8 cellular contexts compared by ENCODE assay signal in genomic region chr11:46345881-46346484, GRCh38. TPM values are rescaled to one million over a fixed set of nuclear protein-coding genes. Genes with fewer than 3 reads are reported as not detected.
DNase-seq lines count a peak whose midpoint lies in the region; ATAC-seq and TF ChIP-seq lines count a peak whose summit lies in the region.

No MANE protein-coding gene starts in this region.

- ATAC-seq in WTC11, result no peak
- no peak for ATAC-seq in stimulated activated naive B cell treated with anti-CD40 and anti-IgM and Interleukin-4, amounts not matched to agents 10 μg/mL and 1 μg/mL and 100 μg/mL, for 72 hours (replicated peaks)
- ATAC-seq in HG03175 (IDR thresholded peaks at IDR 0.05; ENCODE audit: unreplicated experiment), result no peak
- no peak for ATAC-seq in GM21529 (IDR thresholded peaks at IDR 0.05; ENCODE audit: unreplicated experiment)

- H3K4me3 ChIP-seq in HUES64 (ENCODE audit: low read length) (peak overlapping the region; percentile 18; the same call in 1 of the 2 replicates), right atrium auricular region (peak overlapping the region; percentile 33 to 45)

- H3K36me3 Mint-ChIP-seq in WTC11, result no peaks in the 10 kb centered on the region
- no peaks in the 10 kb centered on the region for H3K36me3 Mint-ChIP-seq in stimulated activated naive B cell treated with anti-CD40 and anti-IgM and Interleukin-4, amounts not matched to agents 10 μg/mL and 1 μg/mL and 100 μg/mL, for 72 hours

- no peaks in the 10 kb centered on the region for H3K9me3 Mint-ChIP-seq in WTC11
- H3K9me3 Mint-ChIP-seq in stimulated activated naive B cell treated with anti-CD40 and anti-IgM and Interleukin-4, amounts not matched to agents 10 μg/mL and 1 μg/mL and 100 μg/mL, for 72 hours, result no peaks in the 10 kb centered on the region

- H3K27ac ChIP-seq in HUES64 (ENCODE audit: low read depth, low read length) (no peak overlapping the region), right atrium auricular region (peak overlapping the region; percentile 61 to 77)

- H3K4me3 Mint-ChIP-seq in WTC11, result peak overlapping the region; percentile 63
- H3K4me3 Mint-ChIP-seq in stimulated activated naive B cell treated with anti-CD40 and anti-IgM and Interleukin-4, amounts not matched to agents 10 μg/mL and 1 μg/mL and 100 μg/mL, for 72 hours, result peak overlapping the region; percentile 78 to 84

- H3K27me3 Mint-ChIP-seq in WTC11 (ENCODE audit: low read depth), result peaks cover 11% of the 10 kb centered on the region
- peaks cover 6 to 10% of the 10 kb centered on the region in 2 donors for H3K27me3 Mint-ChIP-seq in stimulated activated naive B cell treated with anti-CD40 and anti-IgM and Interleukin-4, amounts not matched to agents 10 μg/mL and 1 μg/mL and 100 μg/mL, for 72 hours

- CTCF ChIA-PET in WTC11 (lab: Charles Lee), result interaction anchor here (0.8 to 3.6 kb wide), 19 partner anchors 10 to 123 kb away, joined by 3 to 31 read pairs (median 8); partner anchors contain the start of genes CHRM4 and CREB3L1

- H3K9ac ChIP-seq in HUES64 (ENCODE audit: low read depth, low read length), result no peak overlapping the region

- TF ChIP-seq CTCF in WTC11 (IDR thresholded peaks at IDR 0.05) (no peak), right atrium auricular region (IDR thresholded peaks at IDR 0.05) (no peak)

- POLR2A ChIA-PET in WTC11 (lab: Charles Lee), result interaction anchor here (0.5 to 2.7 kb wide), 8 partner anchors 12 to 1512 kb away, joined by 3 to 6 read pairs (median 3); partner anchors contain the start of gene CHRM4

- H3K9me3 ChIP-seq in HUES64 (ENCODE audit: insufficient read depth, low read depth, low read length), result no peaks in the 10 kb centered on the region
- H3K9me3 ChIP-seq in right atrium auricular region, result no peaks in the 10 kb centered on the region

- 88% methylated on average over 10 of the region's 10 CpGs for WGBS in HUES64

- H3K27ac Mint-ChIP-seq in WTC11, result no peak overlapping the region
- no peak overlapping the region for H3K27ac Mint-ChIP-seq in stimulated activated naive B cell treated with anti-CD40 and anti-IgM and Interleukin-4, amounts not matched to agents 10 μg/mL and 1 μg/mL and 100 μg/mL, for 72 hours

- H3K4me1 ChIP-seq in HUES64 (ENCODE audit: insufficient read depth, low read length) (peaks cover 66% of the 10 kb centered on the region), right atrium auricular region (peaks cover 0 to 85% of the 10 kb centered on the region in 2 donors)

- DNase-seq in WTC11 (ENCODE audit: low spot score) (no peak), right atrium auricular region (ENCODE audit: low spot score) (no peak), NCI-H446 (lab: John Stamatoyannopoulos, UW) (no peak), NCI-H2171 (lab: John Stamatoyannopoulos, UW) (no peak)
- DNase-seq in stimulated activated naive B cell treated with anti-CD40 and anti-IgM and Interleukin-4, amounts not matched to agents 10 μg/mL and 1 μg/mL and 100 μg/mL, for 72 hours, result no peak

- peaks cover 15% of the 10 kb centered on the region; the same call in 1 of the 2 replicates for H3K27me3 ChIP-seq in HUES64 (ENCODE audit: insufficient read depth, low read length)
- H3K27me3 ChIP-seq in right atrium auricular region, result no peaks in the 10 kb centered on the region

- H3K36me3 ChIP-seq in HUES64 (ENCODE audit: insufficient read depth, low read length), result peaks cover 6% of the 10 kb centered on the region; the same call in 1 of the 2 replicates
- H3K36me3 ChIP-seq in right atrium auricular region, result no peaks in the 10 kb centered on the region

- peaks cover 86% of the 10 kb centered on the region for H3K4me1 Mint-ChIP-seq in WTC11
- H3K4me1 Mint-ChIP-seq in stimulated activated naive B cell treated with anti-CD40 and anti-IgM and Interleukin-4, amounts not matched to agents 10 μg/mL and 1 μg/mL and 100 μg/mL, for 72 hours, result peaks cover 33 to 43% of the 10 kb centered on the region in 2 donors

TF ChIP-seq in WTC11, 78 proteins besides CTCF, POLR2A, EP300 and RAD21 (continues in another document):
- TF ChIP-seq FOXJ3 (CRISPR knock-in tag; IDR thresholded peaks at IDR 0.05; ENCODE audit: borderline replicate concordance) (no peak), PREB (CRISPR knock-in tag; IDR thresholded peaks at IDR 0.05; ENCODE audit: borderline replicate concordance) (no peak)
- TF ChIP-seq, protein P1, sequence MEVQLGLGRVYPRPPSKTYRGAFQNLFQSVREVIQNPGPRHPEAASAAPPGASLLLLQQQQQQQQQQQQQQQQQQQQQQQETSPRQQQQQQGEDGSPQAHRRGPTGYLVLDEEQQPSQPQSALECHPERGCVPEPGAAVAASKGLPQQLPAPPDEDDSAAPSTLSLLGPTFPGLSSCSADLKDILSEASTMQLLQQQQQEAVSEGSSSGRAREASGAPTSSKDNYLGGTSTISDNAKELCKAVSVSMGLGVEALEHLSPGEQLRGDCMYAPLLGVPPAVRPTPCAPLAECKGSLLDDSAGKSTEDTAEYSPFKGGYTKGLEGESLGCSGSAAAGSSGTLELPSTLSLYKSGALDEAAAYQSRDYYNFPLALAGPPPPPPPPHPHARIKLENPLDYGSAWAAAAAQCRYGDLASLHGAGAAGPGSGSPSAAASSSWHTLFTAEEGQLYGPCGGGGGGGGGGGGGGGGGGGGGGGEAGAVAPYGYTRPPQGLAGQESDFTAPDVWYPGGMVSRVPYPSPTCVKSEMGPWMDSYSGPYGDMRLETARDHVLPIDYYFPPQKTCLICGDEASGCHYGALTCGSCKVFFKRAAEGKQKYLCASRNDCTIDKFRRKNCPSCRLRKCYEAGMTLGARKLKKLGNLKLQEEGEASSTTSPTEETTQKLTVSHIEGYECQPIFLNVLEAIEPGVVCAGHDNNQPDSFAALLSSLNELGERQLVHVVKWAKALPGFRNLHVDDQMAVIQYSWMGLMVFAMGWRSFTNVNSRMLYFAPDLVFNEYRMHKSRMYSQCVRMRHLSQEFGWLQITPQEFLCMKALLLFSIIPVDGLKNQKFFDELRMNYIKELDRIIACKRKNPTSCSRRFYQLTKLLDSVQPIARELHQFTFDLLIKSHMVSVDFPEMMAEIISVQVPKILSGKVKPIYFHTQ (CRISPR knock-in tag; IDR thresholded peaks at IDR 0.05), result no peak
- TF ChIP-seq, protein P2, sequence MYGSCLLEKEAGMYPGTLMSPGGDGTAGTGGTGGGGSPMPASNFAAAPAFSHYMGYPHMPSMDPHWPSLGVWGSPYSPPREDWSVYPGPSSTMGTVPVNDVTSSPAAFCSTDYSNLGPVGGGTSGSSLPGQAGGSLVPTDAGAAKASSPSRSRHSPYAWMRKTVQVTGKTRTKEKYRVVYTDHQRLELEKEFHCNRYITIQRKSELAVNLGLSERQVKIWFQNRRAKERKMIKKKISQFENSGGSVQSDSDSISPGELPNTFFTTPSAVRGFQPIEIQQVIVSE (CRISPR knock-in tag; IDR thresholded peaks at IDR 0.05; ENCODE audit: borderline replicate concordance), result no peak
- TF ChIP-seq, protein P3, sequence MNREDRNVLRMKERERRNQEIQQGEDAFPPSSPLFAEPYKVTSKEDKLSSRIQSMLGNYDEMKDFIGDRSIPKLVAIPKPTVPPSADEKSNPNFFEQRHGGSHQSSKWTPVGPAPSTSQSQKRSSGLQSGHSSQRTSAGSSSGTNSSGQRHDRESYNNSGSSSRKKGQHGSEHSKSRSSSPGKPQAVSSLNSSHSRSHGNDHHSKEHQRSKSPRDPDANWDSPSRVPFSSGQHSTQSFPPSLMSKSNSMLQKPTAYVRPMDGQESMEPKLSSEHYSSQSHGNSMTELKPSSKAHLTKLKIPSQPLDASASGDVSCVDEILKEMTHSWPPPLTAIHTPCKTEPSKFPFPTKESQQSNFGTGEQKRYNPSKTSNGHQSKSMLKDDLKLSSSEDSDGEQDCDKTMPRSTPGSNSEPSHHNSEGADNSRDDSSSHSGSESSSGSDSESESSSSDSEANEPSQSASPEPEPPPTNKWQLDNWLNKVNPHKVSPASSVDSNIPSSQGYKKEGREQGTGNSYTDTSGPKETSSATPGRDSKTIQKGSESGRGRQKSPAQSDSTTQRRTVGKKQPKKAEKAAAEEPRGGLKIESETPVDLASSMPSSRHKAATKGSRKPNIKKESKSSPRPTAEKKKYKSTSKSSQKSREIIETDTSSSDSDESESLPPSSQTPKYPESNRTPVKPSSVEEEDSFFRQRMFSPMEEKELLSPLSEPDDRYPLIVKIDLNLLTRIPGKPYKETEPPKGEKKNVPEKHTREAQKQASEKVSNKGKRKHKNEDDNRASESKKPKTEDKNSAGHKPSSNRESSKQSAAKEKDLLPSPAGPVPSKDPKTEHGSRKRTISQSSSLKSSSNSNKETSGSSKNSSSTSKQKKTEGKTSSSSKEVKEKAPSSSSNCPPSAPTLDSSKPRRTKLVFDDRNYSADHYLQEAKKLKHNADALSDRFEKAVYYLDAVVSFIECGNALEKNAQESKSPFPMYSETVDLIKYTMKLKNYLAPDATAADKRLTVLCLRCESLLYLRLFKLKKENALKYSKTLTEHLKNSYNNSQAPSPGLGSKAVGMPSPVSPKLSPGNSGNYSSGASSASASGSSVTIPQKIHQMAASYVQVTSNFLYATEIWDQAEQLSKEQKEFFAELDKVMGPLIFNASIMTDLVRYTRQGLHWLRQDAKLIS (CRISPR knock-in tag; IDR thresholded peaks at IDR 0.05; ENCODE audit: borderline replicate concordance), result no peak

RNA-seq across cellular contexts. Expression of gene DGKZ, which starts 1.3 kb away (rescaled TPM):
- polyA plus RNA-seq in HUES64 (2013, experiment 1 of 2), result 51.0 TPM
- 50.1 TPM for polyA plus RNA-seq in HUES64 (2013, experiment 2 of 2)
- total RNA-seq in WTC11 (2021), result 107 to 139 TPM (median 115 TPM) in 3 replicates
- total RNA-seq in right atrium auricular region, result 100 to 1,000 TPM in 1 of 2 donors, 10 to 100 TPM in 1; 91.7 to 116 TPM

RNA-seq across cellular contexts. Expression of gene MDK, which starts 35.5 kb away (rescaled TPM):
- polyA plus RNA-seq in HUES64 (2013, experiment 1 of 2), result 605 TPM
- 719 TPM for polyA plus RNA-seq in HUES64 (2013, experiment 2 of 2)
- total RNA-seq in WTC11 (2021), result 560 to 611 TPM (median 602 TPM) in 3 replicates
- 10 to 100 TPM; 11.9 to 26.4 TPM for total RNA-seq in right atrium auricular region

RNA-seq across cellular contexts. Expression of gene CHRM4, which starts 45.6 kb away (rescaled TPM):
- 0.20 TPM for polyA plus RNA-seq in HUES64 (2013, experiment 1 of 2)
- polyA plus RNA-seq in HUES64 (2013, experiment 2 of 2), result 0.25 TPM
- total RNA-seq in WTC11 (2021) (0.62 to 0.85 TPM (median 0.62 TPM) in 3 replicates), right atrium auricular region (under 1 TPM in 1 of 2 donors, not detected in 1; 0.28 TPM)

Comparison
In these comparisons a context has a peak if more than half of its experiments do, and no peak if none do; other contexts are left out.
1. RNA of gene MDK, which starts 35.5 kb away (total RNA-seq): 560 to 611 TPM in WTC11; 11.9 to 26.4 TPM in right atrium auricular region; every median in the first group is over 10 times any median in the second.